ENCODE assay signal across 8 cellular contexts in the genomic region with DNA sequence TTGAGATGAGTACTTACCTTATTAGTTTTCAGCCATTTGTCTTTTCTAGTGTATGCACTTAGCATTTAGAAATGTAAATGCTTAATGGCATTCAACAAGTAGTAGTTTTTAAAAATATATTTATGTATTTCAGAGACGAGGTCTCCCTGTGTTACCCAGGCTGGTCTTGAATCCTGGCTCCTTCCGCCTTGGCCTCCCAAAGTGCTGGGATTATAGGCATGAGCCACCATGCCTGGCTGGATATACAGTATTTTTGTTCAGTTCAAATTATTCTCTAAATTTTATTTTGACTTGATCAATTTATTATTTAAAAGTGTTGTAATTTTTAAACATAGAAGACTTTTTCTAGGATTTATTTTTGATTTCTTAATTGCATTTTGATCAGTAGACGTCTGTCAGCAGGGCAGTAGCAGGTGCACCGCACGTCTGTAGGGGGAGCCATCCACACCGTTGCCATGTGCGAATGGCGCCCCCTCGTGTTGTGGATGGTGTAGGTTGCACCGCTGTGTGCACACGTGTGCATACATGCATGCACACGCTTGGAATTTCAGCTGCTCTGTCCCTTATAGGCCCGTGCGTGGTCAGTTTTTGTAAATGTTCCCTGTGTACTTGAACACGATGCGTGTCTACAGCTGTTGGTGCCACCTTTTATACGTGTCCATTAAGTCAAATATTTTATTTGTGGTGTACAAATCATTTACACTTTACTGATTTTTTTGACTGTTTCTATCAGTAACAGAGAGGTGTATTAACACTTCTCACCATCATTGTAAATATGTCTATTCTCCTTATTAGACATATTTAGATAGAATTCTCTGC. TPM values are rescaled to one million over a fixed set of nuclear protein-coding genes. Genes with fewer than 3 reads are reported as not detected.
DNase-seq lines count a peak whose midpoint lies in the region; ATAC-seq and TF ChIP-seq lines count a peak whose summit lies in the region.

No MANE protein-coding gene starts in this region.

- no peaks in the 10 kb centered on the region for H3K27me3 ChIP-seq in esophagus squamous epithelium

- 24 to 25% methylated on average over 17 of the region's 17 CpGs for WGBS in esophagus squamous epithelium, 2 donors

- H3K9me3 ChIP-seq in esophagus squamous epithelium, result no peaks in the 10 kb centered on the region

- H3K36me3 Mint-ChIP-seq in natural killer cell treated with Interleukin-12 subunit alpha and Interleukin-12 subunit beta and Interleukin-15 and Interleukin-18, amount 100 ng/mL, for 72 hours, result no peaks in the 10 kb centered on the region
- H3K36me3 Mint-ChIP-seq in stimulated activated naive B cell treated with anti-CD40 and anti-IgM and Interleukin-4, amounts not matched to agents 10 μg/mL and 1 μg/mL and 100 μg/mL, for 72 hours, result peaks cover 21 to 23% of the 10 kb centered on the region in 2 donors

- peak; percentile 92 to 100 (median 96) for TF ChIP-seq CTCF in esophagus squamous epithelium (IDR thresholded peaks at IDR 0.05)

- intact Hi-C loops in esophagus squamous epithelium (cut with DNase I), result loop anchor here (10.0 kb wide), 1 partner anchor 150 kb away; no protein-coding TSS in a partner anchor

- in situ Hi-C loops in ACHN (cut with HindIII; ENCODE audit: low pct_ligation_motif_present, low pct_unique_long_range_greater_than_20kb, low sequenced_read_pairs) (no loop called here), KBM-7 (cut with MboI; ENCODE audit: low pct_unique_long_range_greater_than_20kb, low sequenced_read_pairs) (no loop called here)

- no peak overlapping the region for H3K4me3 Mint-ChIP-seq in natural killer cell treated with Interleukin-12 subunit alpha and Interleukin-12 subunit beta and Interleukin-15 and Interleukin-18, amount 100 ng/mL, for 72 hours
- no peak overlapping the region for H3K4me3 Mint-ChIP-seq in stimulated activated naive B cell treated with anti-CD40 and anti-IgM and Interleukin-4, amounts not matched to agents 10 μg/mL and 1 μg/mL and 100 μg/mL, for 72 hours

- no peaks in the 10 kb centered on the region for H3K27me3 Mint-ChIP-seq in natural killer cell treated with Interleukin-12 subunit alpha and Interleukin-12 subunit beta and Interleukin-15 and Interleukin-18, amount 100 ng/mL, for 72 hours
- H3K27me3 Mint-ChIP-seq in stimulated activated naive B cell treated with anti-CD40 and anti-IgM and Interleukin-4, amounts not matched to agents 10 μg/mL and 1 μg/mL and 100 μg/mL, for 72 hours, result no peaks in the 10 kb centered on the region

- H3K4me1 ChIP-seq in esophagus squamous epithelium, result peaks cover 0 to 13% (median 0%) of the 10 kb centered on the region in 3 donors

- no peak overlapping the region for H3K27ac ChIP-seq in esophagus squamous epithelium

- no peaks in the 10 kb centered on the region for H3K36me3 ChIP-seq in esophagus squamous epithelium

- H3K4me3 ChIP-seq in esophagus squamous epithelium, result no peak overlapping the region

- H3K9me3 Mint-ChIP-seq in natural killer cell treated with Interleukin-12 subunit alpha and Interleukin-12 subunit beta and Interleukin-15 and Interleukin-18, amount 100 ng/mL, for 72 hours, result no peaks in the 10 kb centered on the region
- no peaks in the 10 kb centered on the region for H3K9me3 Mint-ChIP-seq in stimulated activated naive B cell treated with anti-CD40 and anti-IgM and Interleukin-4, amounts not matched to agents 10 μg/mL and 1 μg/mL and 100 μg/mL, for 72 hours

- TF ChIP-seq POLR2A in esophagus squamous epithelium (IDR thresholded peaks at IDR 0.05), result no peak

- peak; percentile 92 for DNase-seq in ACHN
- peak; percentile 78 for DNase-seq in GM19238 (ENCODE audit: insufficient read length, low spot score)
- DNase-seq in KBM-7, result peak; percentile 87
- peak; percentile 90 for DNase-seq in activated T-cell treated with anti-CD3 and anti-CD28 coated beads, Interleukin-2, amount 50 U/mL, for 1 hour
- DNase-seq in esophagus squamous epithelium (lab: John Stamatoyannopoulos, UW), result peak; percentile 17
- DNase-seq in natural killer cell treated with Interleukin-12 subunit alpha and Interleukin-12 subunit beta and Interleukin-15 and Interleukin-18, amount 100 ng/mL, for 72 hours (ENCODE audit: low spot score), result peak; percentile 89
- DNase-seq in stimulated activated naive B cell treated with anti-CD40 and anti-IgM and Interleukin-4, amounts not matched to agents 10 μg/mL and 1 μg/mL and 100 μg/mL, for 72 hours, result peak; percentile 79

- ATAC-seq in natural killer cell treated with Interleukin-12 subunit alpha and Interleukin-12 subunit beta and Interleukin-15 and Interleukin-18, amount 100 ng/mL, for 72 hours, result peak; percentile 99 to 100
- peak; percentile 100 for ATAC-seq in stimulated activated naive B cell treated with anti-CD40 and anti-IgM and Interleukin-4, amounts not matched to agents 10 μg/mL and 1 μg/mL and 100 μg/mL, for 72 hours (replicated peaks)

- peaks cover 13 to 16% of the 10 kb centered on the region in 2 donors for H3K4me1 Mint-ChIP-seq in natural killer cell treated with Interleukin-12 subunit alpha and Interleukin-12 subunit beta and Interleukin-15 and Interleukin-18, amount 100 ng/mL, for 72 hours (ENCODE audit: low read depth in 2 of 2)
- H3K4me1 Mint-ChIP-seq in stimulated activated naive B cell treated with anti-CD40 and anti-IgM and Interleukin-4, amounts not matched to agents 10 μg/mL and 1 μg/mL and 100 μg/mL, for 72 hours, result peaks cover 10 to 30% of the 10 kb centered on the region in 2 donors

- H3K27ac Mint-ChIP-seq in natural killer cell treated with Interleukin-12 subunit alpha and Interleukin-12 subunit beta and Interleukin-15 and Interleukin-18, amount 100 ng/mL, for 72 hours, result no peak overlapping the region
- H3K27ac Mint-ChIP-seq in stimulated activated naive B cell treated with anti-CD40 and anti-IgM and Interleukin-4, amounts not matched to agents 10 μg/mL and 1 μg/mL and 100 μg/mL, for 72 hours, result no peak overlapping the region

TF ChIP-seq in PFSK-1, 5 proteins besides CTCF, POLR2A, EP300 and RAD21:
- TF ChIP-seq POLR2AphosphoS5 (IDR thresholded peaks at IDR 0.05; ENCODE audit: low read depth, low read length), result no peak
- TF ChIP-seq, protein P1, sequence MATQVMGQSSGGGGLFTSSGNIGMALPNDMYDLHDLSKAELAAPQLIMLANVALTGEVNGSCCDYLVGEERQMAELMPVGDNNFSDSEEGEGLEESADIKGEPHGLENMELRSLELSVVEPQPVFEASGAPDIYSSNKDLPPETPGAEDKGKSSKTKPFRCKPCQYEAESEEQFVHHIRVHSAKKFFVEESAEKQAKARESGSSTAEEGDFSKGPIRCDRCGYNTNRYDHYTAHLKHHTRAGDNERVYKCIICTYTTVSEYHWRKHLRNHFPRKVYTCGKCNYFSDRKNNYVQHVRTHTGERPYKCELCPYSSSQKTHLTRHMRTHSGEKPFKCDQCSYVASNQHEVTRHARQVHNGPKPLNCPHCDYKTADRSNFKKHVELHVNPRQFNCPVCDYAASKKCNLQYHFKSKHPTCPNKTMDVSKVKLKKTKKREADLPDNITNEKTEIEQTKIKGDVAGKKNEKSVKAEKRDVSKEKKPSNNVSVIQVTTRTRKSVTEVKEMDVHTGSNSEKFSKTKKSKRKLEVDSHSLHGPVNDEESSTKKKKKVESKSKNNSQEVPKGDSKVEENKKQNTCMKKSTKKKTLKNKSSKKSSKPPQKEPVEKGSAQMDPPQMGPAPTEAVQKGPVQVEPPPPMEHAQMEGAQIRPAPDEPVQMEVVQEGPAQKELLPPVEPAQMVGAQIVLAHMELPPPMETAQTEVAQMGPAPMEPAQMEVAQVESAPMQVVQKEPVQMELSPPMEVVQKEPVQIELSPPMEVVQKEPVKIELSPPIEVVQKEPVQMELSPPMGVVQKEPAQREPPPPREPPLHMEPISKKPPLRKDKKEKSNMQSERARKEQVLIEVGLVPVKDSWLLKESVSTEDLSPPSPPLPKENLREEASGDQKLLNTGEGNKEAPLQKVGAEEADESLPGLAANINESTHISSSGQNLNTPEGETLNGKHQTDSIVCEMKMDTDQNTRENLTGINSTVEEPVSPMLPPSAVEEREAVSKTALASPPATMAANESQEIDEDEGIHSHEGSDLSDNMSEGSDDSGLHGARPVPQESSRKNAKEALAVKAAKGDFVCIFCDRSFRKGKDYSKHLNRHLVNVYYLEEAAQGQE (IDR thresholded peaks at IDR 0.05; ENCODE audit: insufficient read depth in 1 of 2, low read depth in 2 of 2, low read length in 2 of 2), result peak; percentile 59 to 70; a peak in 3 of 4 replicates
- peak; percentile 88; the same call in 1 of the 2 replicates for TF ChIP-seq SIN3A (IDR thresholded peaks at IDR 0.05; ENCODE audit: borderline replicate concordance, insufficient read depth, low read length)
- peak; percentile 97 for TF ChIP-seq FOXP2 (optimal IDR thresholded peaks at IDR 0.05; ENCODE audit: borderline replicate concordance, extremely low read depth, extremely low read length, insufficient read depth)

RNA-seq across cellular contexts. Expression of a gene that starts 30.6 kb away (rescaled TPM):
- 45.4 TPM for polyA plus RNA-seq in PFSK-1 (2012; ENCODE audit: insufficient read length, low read depth)
- 10 to 100 TPM; 11.7 to 27.8 (median 22.8) TPM for total RNA-seq in esophagus squamous epithelium
- total RNA-seq in natural killer cell treated with Interleukin-12 subunit alpha and Interleukin-12 subunit beta and Interleukin-15 and Interleukin-18, amount 100 ng/mL, for 72 hours, result 10 to 100 TPM; 44.1 to 92.4 TPM

Comparison
In these comparisons a context has a peak if more than half of its experiments do, and no peak if none do; other contexts are left out.
1. DNase-seq: peak in every context shown above with its lines; median percentile 92 in ACHN; 90 in activated T-cell treated with anti-CD3 and anti-CD28 coated beads, Interleukin-2, amount 50 U/mL, for 1 hour; 89 in natural killer cell treated with Interleukin-12 subunit alpha and Interleukin-12 subunit beta and Interleukin-15 and Interleukin-18, amount 100 ng/mL, for 72 hours; 87 in KBM-7; 79 in stimulated activated naive B cell treated with anti-CD40 and anti-IgM and Interleukin-4, amounts not matched to agents 10 μg/mL and 1 μg/mL and 100 μg/mL, for 72 hours; 78 in GM19238; 17 in esophagus squamous epithelium.